Comparison of ENCODE assay signal across 18 cellular contexts in the genomic region with DNA sequence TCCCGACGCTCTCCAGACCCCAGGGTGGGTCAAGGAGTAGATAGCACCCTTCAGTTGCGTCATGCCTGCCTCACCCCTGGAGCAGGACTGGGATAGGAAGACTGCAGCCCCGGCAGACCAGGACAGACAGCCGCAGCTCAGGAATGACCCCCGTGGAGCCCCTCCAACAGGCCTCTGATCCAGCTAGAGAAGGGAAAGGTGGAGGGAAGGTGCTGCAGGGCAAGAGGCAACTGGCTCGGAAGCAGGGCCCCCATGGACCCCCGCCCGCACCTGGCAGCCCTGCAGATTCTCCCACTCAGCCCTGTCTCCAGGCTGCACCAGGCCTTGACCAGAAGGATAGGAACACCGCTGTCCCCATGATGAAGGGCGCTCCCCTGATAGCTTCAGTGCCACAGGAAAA. TPM values are rescaled to one million over a fixed set of nuclear protein-coding genes. Genes with fewer than 3 reads are reported as not detected.
"Had no signal": no experiment of that assay in that cellular context is flagged by ENCODE, and none has a peak within 500 bp of the region (broad histone marks: within the 10 kb centered on the region; RNA-seq: fewer than 3 reads in every experiment).

No MANE protein-coding gene starts in this region.

- H3K27ac ChIP-seq: ascending aorta, psoas muscle, SK-N-MC, tibial artery, vagina had no signal

- H3K36me3 Mint-ChIP-seq: immature natural killer cell; naive thymus-derived CD4-positive, alpha-beta T cell; stimulated activated effector memory CD8-positive, alpha-beta T cell treated with anti-CD3 and anti-CD28 coated beads, Interleukin-12 subunit alpha, Interleukin-12 subunit beta, amount 100 ng/mL, for 72 hours had no signal

- H3K9me3 ChIP-seq: ascending aorta, psoas muscle, tibial artery, vagina had no signal

- DNase-seq: activated CD4-positive, alpha-beta T cell treated with anti-CD3 and anti-CD28 coated beads, Interleukin-2, amount 50 U/mL, for 4 hours; activated CD4-positive, CD25-positive, alpha-beta regulatory T cell treated with anti-CD3 and anti-CD28 coated beads, Interleukin-2, amount 50 U/mL, for 72 hours; activated naive CD4-positive, alpha-beta T cell treated with anti-CD3 and anti-CD28 coated beads for 36 hours; activated T-cell treated with anti-CD3 and anti-CD28 coated beads for 4 hours; erythroblast; immature natural killer cell; naive thymus-derived CD4-positive, alpha-beta T cell; psoas muscle; stimulated activated CD4-positive, alpha-beta T cell treated with anti-CD3 and anti-CD28 coated beads, Interleukin-1b, Interleukin-23, amount 100 ng/mL, for 48 hours; T-helper 9 cell; tibial artery had no signal

- ATAC-seq: naive thymus-derived CD4-positive, alpha-beta T cell; psoas muscle; stimulated activated effector memory CD8-positive, alpha-beta T cell treated with anti-CD3 and anti-CD28 coated beads, Interleukin-12 subunit alpha, Interleukin-12 subunit beta, amount 100 ng/mL, for 72 hours had no signal

- H3K4me3 Mint-ChIP-seq: activated naive CD4-positive, alpha-beta T cell treated with anti-CD3 and anti-CD28 coated beads for 36 hours; immature natural killer cell; stimulated activated effector memory CD8-positive, alpha-beta T cell treated with anti-CD3 and anti-CD28 coated beads, Interleukin-12 subunit alpha, Interleukin-12 subunit beta, amount 100 ng/mL, for 72 hours had no signal

- H3K27ac Mint-ChIP-seq: activated naive CD4-positive, alpha-beta T cell treated with anti-CD3 and anti-CD28 coated beads for 36 hours; immature natural killer cell; stimulated activated effector memory CD8-positive, alpha-beta T cell treated with anti-CD3 and anti-CD28 coated beads, Interleukin-12 subunit alpha, Interleukin-12 subunit beta, amount 100 ng/mL, for 72 hours had no signal

- H3K9me3 Mint-ChIP-seq: activated naive CD4-positive, alpha-beta T cell treated with anti-CD3 and anti-CD28 coated beads for 36 hours; immature natural killer cell; naive thymus-derived CD4-positive, alpha-beta T cell; stimulated activated effector memory CD8-positive, alpha-beta T cell treated with anti-CD3 and anti-CD28 coated beads, Interleukin-12 subunit alpha, Interleukin-12 subunit beta, amount 100 ng/mL, for 72 hours had no signal

- H3K27me3 ChIP-seq: vagina had no signal

- H3K36me3 ChIP-seq: ascending aorta, tibial artery, vagina had no signal

- H3K4me3 ChIP-seq: ascending aorta, lung, psoas muscle, SK-N-MC, tibial artery, vagina had no signal

RNA-seq across cellular contexts. Expression of gene KCNH2, which starts 7.7 kb away (rescaled TPM):
- total RNA-seq: ascending aorta, dermis microvascular lymphatic vessel endothelial cell, osteoblast had no signal

RNA-seq across cellular contexts. Expression of gene NOS3, which starts 20.4 kb away (rescaled TPM):
- total RNA-seq: osteoblast had no signal

RNA-seq across cellular contexts. Expression of gene ATG9B, which starts 53.9 kb away (rescaled TPM):
- total RNA-seq: ascending aorta, osteoblast, psoas muscle had no signal
